In the genomic region with DNA sequence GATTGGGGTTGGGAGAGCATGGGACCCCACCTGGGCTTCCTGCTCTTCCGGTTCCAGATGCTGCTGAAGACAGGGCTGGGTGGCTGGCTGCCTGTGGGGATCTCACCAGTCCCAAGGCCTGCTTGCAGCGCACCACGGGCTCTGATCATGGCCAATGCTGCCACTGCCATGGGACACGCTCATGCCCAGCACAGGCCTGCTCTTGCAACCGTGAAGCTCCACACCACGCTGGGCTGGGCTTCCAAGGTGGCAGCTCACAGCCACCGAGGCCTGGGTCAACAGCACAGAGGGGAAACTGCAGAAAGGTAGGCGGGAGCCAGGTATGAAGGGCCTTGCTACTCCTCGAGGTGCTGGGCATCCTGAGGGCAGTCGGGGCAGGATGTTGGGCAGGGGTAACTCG, we compare ENCODE assay signal across 1 cellular context.
TF ChIP-seq lines count a peak whose summit lies in the region.

No MANE protein-coding gene starts in this region.

TF ChIP-seq in IMR-90, 13 proteins besides CTCF, POLR2A, EP300 and RAD21:
- TF ChIP-seq RCOR1 (IDR thresholded peaks at IDR 0.05; ENCODE audit: insufficient replicate concordance, low read length) (no peak), RFX5 (IDR thresholded peaks at IDR 0.05; ENCODE audit: low read depth, low read length) (no peak), NFE2L2 (IDR thresholded peaks at IDR 0.05; ENCODE audit: low read depth, low read length) (no peak), MAFK (IDR thresholded peaks at IDR 0.05; ENCODE audit: low read depth, low read length) (no peak), CEBPB (IDR thresholded peaks at IDR 0.05; ENCODE audit: low read depth, low read length) (no peak), MXI1 (IDR thresholded peaks at IDR 0.05; ENCODE audit: borderline replicate concordance, low read depth, low read length) (no peak), CHD1 (IDR thresholded peaks at IDR 0.05; ENCODE audit: low read depth, low read length) (no peak), MAZ (IDR thresholded peaks at IDR 0.05; ENCODE audit: borderline replicate concordance, low read depth, low read length) (no peak), BHLHE40 (IDR thresholded peaks at IDR 0.05; ENCODE audit: low read depth, low read length) (no peak), FOS (IDR thresholded peaks at IDR 0.05; ENCODE audit: low read depth, low read length) (no peak), SMC3 (IDR thresholded peaks at IDR 0.05; ENCODE audit: low read depth, low read length) (no peak)
- TF ChIP-seq, protein P1, sequence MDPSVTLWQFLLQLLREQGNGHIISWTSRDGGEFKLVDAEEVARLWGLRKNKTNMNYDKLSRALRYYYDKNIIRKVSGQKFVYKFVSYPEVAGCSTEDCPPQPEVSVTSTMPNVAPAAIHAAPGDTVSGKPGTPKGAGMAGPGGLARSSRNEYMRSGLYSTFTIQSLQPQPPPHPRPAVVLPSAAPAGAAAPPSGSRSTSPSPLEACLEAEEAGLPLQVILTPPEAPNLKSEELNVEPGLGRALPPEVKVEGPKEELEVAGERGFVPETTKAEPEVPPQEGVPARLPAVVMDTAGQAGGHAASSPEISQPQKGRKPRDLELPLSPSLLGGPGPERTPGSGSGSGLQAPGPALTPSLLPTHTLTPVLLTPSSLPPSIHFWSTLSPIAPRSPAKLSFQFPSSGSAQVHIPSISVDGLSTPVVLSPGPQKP (IDR thresholded peaks at IDR 0.05; ENCODE audit: borderline replicate concordance, low read depth, low read length): no peak
- TF ChIP-seq, protein P2, sequence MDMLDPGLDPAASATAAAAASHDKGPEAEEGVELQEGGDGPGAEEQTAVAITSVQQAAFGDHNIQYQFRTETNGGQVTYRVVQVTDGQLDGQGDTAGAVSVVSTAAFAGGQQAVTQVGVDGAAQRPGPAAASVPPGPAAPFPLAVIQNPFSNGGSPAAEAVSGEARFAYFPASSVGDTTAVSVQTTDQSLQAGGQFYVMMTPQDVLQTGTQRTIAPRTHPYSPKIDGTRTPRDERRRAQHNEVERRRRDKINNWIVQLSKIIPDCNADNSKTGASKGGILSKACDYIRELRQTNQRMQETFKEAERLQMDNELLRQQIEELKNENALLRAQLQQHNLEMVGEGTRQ (IDR thresholded peaks at IDR 0.05; ENCODE audit: low read depth, low read length): no peak
